In the genomic region with DNA sequence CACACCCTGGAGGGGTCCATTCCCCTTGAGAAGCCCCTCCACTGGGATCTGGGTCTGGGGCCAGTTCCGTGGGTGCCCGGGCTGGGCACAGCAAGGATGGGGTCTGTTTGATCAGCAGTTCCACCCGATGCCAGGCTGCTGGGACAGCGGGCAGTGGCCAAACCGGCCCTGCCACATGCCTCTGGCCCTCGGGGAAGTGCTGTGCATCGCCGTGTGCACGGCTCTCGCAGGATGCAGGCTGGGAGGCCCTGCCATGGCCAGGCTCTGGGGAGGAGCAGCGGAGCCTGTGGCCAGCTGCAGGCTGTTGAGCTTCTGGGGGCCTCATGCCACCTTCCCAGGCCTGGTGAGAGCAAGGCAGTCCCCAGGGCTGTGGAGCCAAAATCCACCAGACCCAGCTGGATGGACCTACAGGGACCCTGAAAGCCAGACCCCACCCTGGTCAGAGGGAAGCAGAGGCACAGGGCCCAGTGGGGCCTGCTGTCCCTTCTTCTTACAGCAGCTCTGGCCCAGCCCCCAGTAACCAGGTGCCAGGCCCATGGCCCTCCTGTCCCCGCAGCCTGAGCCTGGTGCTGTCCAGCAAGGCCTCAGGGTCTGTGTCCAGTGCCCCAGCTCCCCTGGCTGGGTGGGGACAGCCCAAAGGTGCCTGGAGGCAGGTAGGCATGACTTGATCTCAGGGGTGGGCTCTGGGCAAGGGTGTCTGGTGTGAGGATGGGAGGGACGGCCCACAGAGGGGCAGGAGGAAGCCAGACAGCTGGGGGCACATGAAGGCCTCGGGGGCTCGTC, we compare ENCODE assay signal across 23 cellular contexts. TPM values are rescaled to one million over a fixed set of nuclear protein-coding genes. Genes with fewer than 3 reads are reported as not detected.
DNase-seq lines count a peak whose midpoint lies in the region; TF ChIP-seq lines count a peak whose summit lies in the region.
"Had no signal": no experiment of that assay in that cellular context is flagged by ENCODE, and none has a peak within 500 bp of the region (broad histone marks: within the 10 kb centered on the region; RNA-seq: fewer than 3 reads in every experiment).

No MANE protein-coding gene starts in this region.

- no peaks in the 10 kb centered on the region for H3K36me3 ChIP-seq in BLaER1 treated with 17β-estradiol and CSF1 and Interleukin-3, amounts not matched to agents 10 nM and 100 nM
- no peaks in the 10 kb centered on the region for H3K36me3 ChIP-seq in NT2/D1 (ENCODE audit: insufficient read depth, insufficient read length, low read length)
- H3K36me3 ChIP-seq: heart right ventricle had no signal

- peak overlapping the region in 8 of 11 experiments; percentile 17 to 77 (median 68); a peak in 14 of 22 replicates for H3K27ac ChIP-seq in BLaER1 treated with 17β-estradiol and CSF1 and Interleukin-3, amounts not matched to agents 10 nM and 100 nM
- H3K27ac ChIP-seq: heart right ventricle, KMS-11 had no signal

- DNase-seq in NT2/D1 (ENCODE audit: low read depth, low spot score) (no peak), epithelial cell of esophagus (ENCODE audit: low read depth) (peak; percentile 75), mucosa of gallbladder (ENCODE audit: low spot score) (peak; percentile 68), DMS 273 (lab: John Stamatoyannopoulos, UW; ENCODE audit: unreplicated experiment) (no peak), RKO (ENCODE audit: low spot score) (no peak), SHP77 treated with DMSO at 0.1 percent for 48 hours (lab: John Stamatoyannopoulos, UW) (no peak)
- DNase-seq in stimulated activated CD4-positive, alpha-beta T cell treated with anti-CD3 and anti-CD28 coated beads, Interleukin-12 subunit alpha, Interleukin-12 subunit beta, amount 100 ng/mL, for 4 hours = no peak
- DNase-seq: ACHN; activated CD4-positive, alpha-beta T cell treated with anti-CD3 and anti-CD28 coated beads, Interleukin-2, amount 50 U/mL, for 4 hours; activated effector memory CD4-positive, alpha-beta T cell treated with Interleukin-2 at 50 U/mL for 16 hours; CD4-positive, CD25-positive, alpha-beta regulatory T cell; cortex of kidney; DMS153; GF-D8; heart right ventricle; immature natural killer cell; naive B cell; NCI-H2081 treated with DMSO at 0.1 percent for 48 hours; NCI-H446 treated with DMSO at 0.1 percent for 48 hours; SHP77 had no signal

- H3K4me2 ChIP-seq in BLaER1 treated with 17β-estradiol and CSF1 and Interleukin-3, amounts not matched to agents 10 nM and 100 nM = peak overlapping the region; percentile 78 to 100 (median 99)
- H3K4me2 ChIP-seq: KMS-11 had no signal

- H3K4me1 ChIP-seq in BLaER1 treated with 17β-estradiol and CSF1 and Interleukin-3, amounts not matched to agents 10 nM and 100 nM = peaks cover 19 to 43% (median 38%) of the 10 kb centered on the region in 10 experiments
- H3K4me1 ChIP-seq in NT2/D1 (ENCODE audit: insufficient read depth, insufficient read length) = peaks cover 2% of the 10 kb centered on the region
- H3K4me1 ChIP-seq: heart right ventricle had no signal

- peak overlapping the region in 3 of 10 experiments; percentile 47 to 53 (median 50); a peak in 3 of 20 replicates for H3K4me3 ChIP-seq in BLaER1 treated with 17β-estradiol and CSF1 and Interleukin-3, amounts not matched to agents 10 nM and 100 nM
- H3K4me3 ChIP-seq in NT2/D1 (ENCODE audit: insufficient read length, low read depth) = no peak overlapping the region
- no peak overlapping the region for H3K4me3 ChIP-seq in epithelial cell of esophagus (ENCODE audit: low read length)
- H3K4me3 ChIP-seq: heart right ventricle had no signal

- peak overlapping the region in 10 of 11 experiments; percentile 34 to 70 (median 58); a peak in 18 of 22 replicates for H3K9ac ChIP-seq in BLaER1 treated with 17β-estradiol and CSF1 and Interleukin-3, amounts not matched to agents 10 nM and 100 nM
- H3K9ac ChIP-seq in NT2/D1 (ENCODE audit: insufficient read length, low read depth) = peak overlapping the region; percentile 8
- H3K9ac ChIP-seq: KMS-11 had no signal

- H3K9me3 ChIP-seq in BLaER1 treated with 17β-estradiol and CSF1 and Interleukin-3, amounts not matched to agents 10 nM and 100 nM (replicated peaks in 1 of 11) = peaks cover 0 to 5% (median 3%) of the 10 kb centered on the region in 11 experiments; a peak in 14 of 22 replicates
- peaks cover 4% of the 10 kb centered on the region; the same call in 1 of the 2 replicates for H3K9me3 ChIP-seq in NT2/D1 (ENCODE audit: insufficient read depth, low read length)

- peaks cover 0 to 45% (median 20%) of the 10 kb centered on the region in 11 experiments; a peak in 17 of 22 replicates for H4K20me1 ChIP-seq in BLaER1 treated with 17β-estradiol and CSF1 and Interleukin-3, amounts not matched to agents 10 nM and 100 nM

- H3K27me3 ChIP-seq in BLaER1 treated with 17β-estradiol and CSF1 and Interleukin-3, amounts not matched to agents 10 nM and 100 nM = peaks cover 0 to 20% (median 0%) of the 10 kb centered on the region in 11 experiments; a peak in 7 of 22 replicates
- H3K27me3 ChIP-seq in NT2/D1 (ENCODE audit: insufficient read depth, insufficient read length) = no peaks in the 10 kb centered on the region

- no peak for TF ChIP-seq CTCF in epithelial cell of esophagus (IDR thresholded peaks at IDR 0.05; ENCODE audit: insufficient read depth, low read depth, low read length, missing control alignments)

RNA-seq across cellular contexts. Expression of a gene that starts 57.3 kb away (rescaled TPM):
- total RNA-seq in mucosa of gallbladder = 22.1 TPM
- total RNA-seq: CD4-positive, CD25-positive, alpha-beta regulatory T cell; heart right ventricle; sciatic nerve had no signal

Comparison
In these comparisons a context has a peak if more than half of its experiments do, and no peak if none do; other contexts are left out.
1. DNase-seq: peak in epithelial cell of esophagus (single experiment) and mucosa of gallbladder (single experiment); none in NT2/D1 (single experiment), DMS 273 (single experiment), RKO (single experiment), stimulated activated CD4-positive, alpha-beta T cell treated with anti-CD3 and anti-CD28 coated beads, Interleukin-12 subunit alpha, Interleukin-12 subunit beta, amount 100 ng/mL, for 4 hours (single experiment) and SHP77 treated with DMSO at 0.1 percent for 48 hours (single experiment).